Comparison of ENCODE assay signal across 8 cellular contexts in genomic region chr3:40179016-40179415, GRCh38.
DNase-seq lines count a peak whose midpoint lies in the region; ATAC-seq and TF ChIP-seq lines count a peak whose summit lies in the region.

No MANE protein-coding gene starts in this region.

- H3K27me3 Mint-ChIP-seq in Calu3 (ENCODE audit: unreplicated experiment) (no peaks in the 10 kb centered on the region), activated B cell treated with CpG ODN at 0.5 μM for 24 hours (no peaks in the 10 kb centered on the region)

- no peaks in the 10 kb centered on the region for H3K9me3 Mint-ChIP-seq in Calu3 (ENCODE audit: low read depth, unreplicated experiment)
- no peaks in the 10 kb centered on the region for H3K9me3 Mint-ChIP-seq in activated B cell treated with CpG ODN at 0.5 μM for 24 hours

- POLR2A ChIA-PET in activated B cell treated with CpG ODN at 0.5 μM for 24 hours (lab: Charles Lee), result no interaction called here

- H3K36me3 Mint-ChIP-seq in Calu3 (ENCODE audit: insufficient read depth, unreplicated experiment), result no peaks in the 10 kb centered on the region
- H3K36me3 Mint-ChIP-seq in activated B cell treated with CpG ODN at 0.5 μM for 24 hours (ENCODE audit: low read depth), result no peaks in the 10 kb centered on the region

- H3K4me3 Mint-ChIP-seq in Calu3 (ENCODE audit: low read depth, unreplicated experiment) (no peak overlapping the region), activated B cell treated with CpG ODN at 0.5 μM for 24 hours (no peak overlapping the region)

- H3K4me1 Mint-ChIP-seq in Calu3 (ENCODE audit: low read depth, unreplicated experiment) (no peaks in the 10 kb centered on the region), activated B cell treated with CpG ODN at 0.5 μM for 24 hours (no peaks in the 10 kb centered on the region)

- peak; percentile 59 for TF ChIP-seq CTCF in Calu3 (IDR thresholded peaks at IDR 0.05; ENCODE audit: unreplicated experiment)
- TF ChIP-seq CTCF in activated B cell treated with CpG ODN at 0.5 μM for 24 hours (IDR thresholded peaks at IDR 0.05), result no peak

- intact Hi-C loops in Calu3 (cut with micrococcal nuclease; ENCODE audit: unreplicated experiment), result loop anchor here (1.0 to 5.0 kb wide), 6 partner anchors 62 to 637 kb away; no protein-coding TSS in a partner anchor
- intact Hi-C loops in activated B cell treated with CpG ODN at 0.5 μM for 24 hours (cut with micrococcal nuclease), result loop anchor here (1.0 to 5.0 kb wide), 3 partner anchors 457 to 731 kb away; no protein-coding TSS in a partner anchor
- intact Hi-C loops in left colon (cut with DNase I, micrococcal nuclease), result loop anchor here in 1 of 2 donors (5.0 kb wide), 1 partner anchor 472 kb away; no protein-coding TSS in a partner anchor

- no TSS peak for BruUV-seq in Calu3 (replicated peaks; lab: Mats Ljungman, UMichigan)

- H3K27ac Mint-ChIP-seq in Calu3 (ENCODE audit: unreplicated experiment) (no peak overlapping the region), activated B cell treated with CpG ODN at 0.5 μM for 24 hours (no peak overlapping the region)

- ATAC-seq in activated B cell treated with CpG ODN at 0.5 μM for 24 hours (ENCODE audit: low read depth) (no peak), left colon (peak; percentile 84), HG03460 (IDR thresholded peaks at IDR 0.05; ENCODE audit: unreplicated experiment) (no peak)

- DNase-seq in Calu3, result peak; percentile 82
- DNase-seq in H4 (ENCODE audit: low spot score), result peak; percentile 38
- DNase-seq in NCI-H2029 treated with DMSO at 0.1 percent for 48 hours (lab: John Stamatoyannopoulos, UW), result peak; percentile 81
- DNase-seq in activated B cell treated with CpG ODN at 0.5 μM for 24 hours, result peak; percentile 22
- DNase-seq in cerebellar cortex (ENCODE audit: low spot score), result peak; percentile 91
- DNase-seq in left colon, result peak; percentile 42 to 89
- peak; percentile 21 to 48 for DNase-seq in stimulated activated CD4-positive, alpha-beta T cell treated with anti-CD3 and anti-CD28 coated beads, Interleukin-4, amount 100 ng/mL, for 4 hours

- CTCF ChIA-PET in Calu3 (lab: Charles Lee), result interaction anchor here (0.7 to 2.4 kb wide), 3 partner anchors 107 to 454 kb away, joined by 3 to 15 read pairs (median 10); no protein-coding TSS in a partner anchor
- CTCF ChIA-PET in activated B cell treated with CpG ODN at 0.5 μM for 24 hours (lab: Charles Lee), result interaction anchor here (0.8 to 1.9 kb wide), 8 partner anchors 8 to 732 kb away, joined by 3 to 9 read pairs (median 6); no protein-coding TSS in a partner anchor

Comparison
In these comparisons a context has a peak if more than half of its experiments do, and no peak if none do; other contexts are left out.
1. DNase-seq: peak in every context shown above with its lines; median percentile 91 in cerebellar cortex; 82 in Calu3; 81 in NCI-H2029 treated with DMSO at 0.1 percent for 48 hours; 66 in left colon; 38 in H4; 34 in stimulated activated CD4-positive, alpha-beta T cell treated with anti-CD3 and anti-CD28 coated beads, Interleukin-4, amount 100 ng/mL, for 4 hours; 22 in activated B cell treated with CpG ODN at 0.5 μM for 24 hours.